In genomic region chr17:32264140-32264799, GRCh38 we compare ENCODE assay signal across 10 cellular contexts. TPM values are rescaled to one million over a fixed set of nuclear protein-coding genes. Genes with fewer than 3 reads are reported as not detected.
DNase-seq lines count a peak whose midpoint lies in the region; ATAC-seq, FAIRE-seq and TF ChIP-seq lines count a peak whose summit lies in the region.
"Had no signal": no experiment of that assay in that cellular context is flagged by ENCODE, and none has a peak within 500 bp of the region (broad histone marks: within the 10 kb centered on the region; RNA-seq: fewer than 3 reads in every experiment).

No MANE protein-coding gene starts in this region.

- H3K4me1 ChIP-seq in H1 (replicated peaks in 1 of 4; ENCODE audit: control insufficient read depth in 3 of 4, insufficient read depth in 4 of 4, low read length in 3 of 4) (peaks cover 7 to 24% (median 16%) of the 10 kb centered on the region in 4 experiments), neuronal stem cell (ENCODE audit: control insufficient read depth in 2 of 2, insufficient read depth in 1 of 2, low read depth in 1 of 2, low read length in 2 of 2) (peaks cover 13 to 22% of the 10 kb centered on the region in 2 donors)

- no peak overlapping the region for H2BK5ac ChIP-seq in H1 (ENCODE audit: low read depth, low read length)
- H2BK5ac ChIP-seq in neuronal stem cell (ENCODE audit: low read length) = no peak overlapping the region

- peaks cover 0 to 32% (median 28%) of the 10 kb centered on the region in 4 experiments; a peak in 5 of 7 replicates for H3K27me3 ChIP-seq in H1 (replicated peaks in 1 of 4; ENCODE audit: control insufficient read depth in 3 of 4, extremely low read depth in 1 of 4, insufficient read depth in 3 of 4, low read length in 3 of 4)
- H3K27me3 ChIP-seq in neuronal stem cell (ENCODE audit: control insufficient read depth in 3 of 3, insufficient read depth in 3 of 3, low read depth in 1 of 3, low read length in 3 of 3) = peaks cover 5 to 74% (median 45%) of the 10 kb centered on the region in 3 experiments

- no peak for TF ChIP-seq POLR2A in H1 (IDR thresholded peaks at IDR 0.05; ENCODE audit: control extremely low read depth in 1 of 2, low read depth in 2 of 2, low read length in 2 of 2)

- H3K23me2 ChIP-seq in H1 (ENCODE audit: low read depth, low read length) = peaks cover 17% of the 10 kb centered on the region; the same call in 1 of the 2 replicates

- H2BK120ac ChIP-seq in H1 (replicated peaks; ENCODE audit: low read depth, low read length) (no peak overlapping the region), neuronal stem cell (ENCODE audit: low read depth, low read length) (no peak overlapping the region)

- H3K9me3 ChIP-seq in H1 (ENCODE audit: insufficient read depth in 2 of 2, low read depth in 1 of 2, low read length in 1 of 2) = no peaks in the 10 kb centered on the region
- no peaks in the 10 kb centered on the region for H3K9me3 ChIP-seq in neuronal stem cell (replicated peaks in 1 of 2; ENCODE audit: control insufficient read depth in 2 of 2, insufficient read depth in 1 of 2, low read depth in 1 of 2, low read length in 2 of 2)

- peaks cover 0 to 7% of the 10 kb centered on the region in 2 experiments; a peak in 1 of 4 replicates for H3K79me2 ChIP-seq in H1 (ENCODE audit: control insufficient read depth in 1 of 2, insufficient read depth in 2 of 2, low read length in 2 of 2)

- H3K14ac ChIP-seq in H1 (ENCODE audit: insufficient read length) (no peak overlapping the region), neuronal stem cell (ENCODE audit: low read length) (no peak overlapping the region)

- WGBS in H1 (ENCODE audit: extremely low coverage in 1 of 2, insufficient coverage in 1 of 2, insufficient read length in 1 of 2, insufficient replicate concordance in 2 of 2, low coverage in 1 of 2, low lambda C conversion rate in 2 of 2, missing lambda C conversion rate in 1 of 2), 2 experiments = 20% methylated on average over 6 of the region's 6 CpGs; no CpG with 5 or more reads in 1 of the 2 experiments
- WGBS in neuronal stem cell (ENCODE audit: extremely low coverage in 2 of 2, insufficient read length in 2 of 2, insufficient replicate concordance in 1 of 2), 2 donors = no CpG with 5 or more reads among the region's 6 CpGs

- H3K4ac ChIP-seq in H1 (replicated peaks; ENCODE audit: insufficient read length, low read depth, low read length) (no peak overlapping the region), neuronal stem cell (ENCODE audit: low read length) (no peak overlapping the region)

- H4K91ac ChIP-seq in H1 (replicated peaks; ENCODE audit: insufficient read length, low read length) = no peak overlapping the region
- H4K91ac ChIP-seq in neuronal stem cell (ENCODE audit: low read depth, low read length, poor library complexity) = no peak overlapping the region

- TF ChIP-seq RAD21 in H1 (IDR thresholded peaks at IDR 0.05 in 1 of 2, conservative IDR thresholded peaks at IDR 0.05 in 1 of 2; ENCODE audit: low read depth in 2 of 2, low read length in 2 of 2) = peak; percentile 5 to 46; a peak in 2 of 4 replicates

- H3K18ac ChIP-seq in H1 (ENCODE audit: extremely low read depth, low read length) (peak overlapping the region; percentile 42; the same call in 1 of the 2 replicates), neuronal stem cell (ENCODE audit: low read length) (peak overlapping the region; percentile 8)

- POLR2A ChIA-PET in H1 (lab: Charles Lee; ENCODE audit: partially characterized antibody) = interaction anchor here (0.7 to 4.5 kb wide), 6 partner anchors 11 to 90 kb away, joined by 3 to 15 read pairs (median 3); no protein-coding TSS in a partner anchor

- FAIRE-seq in H1 (lab: Jason Lieb, UNC) = no peak
- FAIRE-seq: frontal cortex, TTC549 had no signal

- H3K9ac ChIP-seq in H1 (replicated peaks in 1 of 4; ENCODE audit: extremely low read depth in 1 of 4, low read depth in 3 of 4, low read length in 3 of 4) (no peak overlapping the region), neuronal stem cell (ENCODE audit: low read depth, low read length, poor library complexity) (no peak overlapping the region)

- no peak for ATAC-seq in HG03045 (IDR thresholded peaks at IDR 0.05; ENCODE audit: unreplicated experiment)
- no peak for ATAC-seq in HG02642 (IDR thresholded peaks at IDR 0.05; ENCODE audit: poor library complexity, unreplicated experiment)

- H4K20me1 ChIP-seq in H1 (replicated peaks in 1 of 2; ENCODE audit: control insufficient read depth in 1 of 2, insufficient read depth in 2 of 2, low read length in 2 of 2) = peaks cover 0 to 1% of the 10 kb centered on the region in 2 experiments

- no peak overlapping the region for H2BK20ac ChIP-seq in H1 (ENCODE audit: low read length)

- H3K23ac ChIP-seq in H1 (ENCODE audit: insufficient read length) (no peak overlapping the region), neuronal stem cell (ENCODE audit: low read depth, low read length, poor library complexity) (no peak overlapping the region)

- H2AK5ac ChIP-seq in H1 (ENCODE audit: low read depth, low read length) (no peak overlapping the region), neuronal stem cell (ENCODE audit: low read depth, low read length) (no peak overlapping the region)

- peak; percentile 13 for DNase-seq in NCI-H1694 treated with DMSO at 0.1 percent for 48 hours (lab: John Stamatoyannopoulos, UW)
- no peak for DNase-seq in NCI-H1694 (lab: John Stamatoyannopoulos, UW)
- DNase-seq in LNCaP clone FGC (ENCODE audit: low read depth) = no peak
- no peak for DNase-seq in H1 (ENCODE audit: low read depth in 1 of 2, low spot score in 2 of 2)
- DNase-seq in neuronal stem cell (ENCODE audit: low spot score) = no peak
- no peak for DNase-seq in NCI-H2081 (lab: John Stamatoyannopoulos, UW)

- H3K4me2 ChIP-seq in H1 (ENCODE audit: insufficient read depth in 1 of 2, low read depth in 2 of 2, low read length in 2 of 2) (peak overlapping the region; percentile 79 to 91), neuronal stem cell (ENCODE audit: insufficient read depth, low read length, poor library complexity, severe bottlenecking) (no peak overlapping the region)

- H4K5ac ChIP-seq in H1 (ENCODE audit: insufficient read length, low read depth, low read length) = no peak overlapping the region

- H3K27ac ChIP-seq in H1 (ENCODE audit: low read depth, low read length) (no peak overlapping the region), neuronal stem cell (replicated peaks; ENCODE audit: low read length) (no peak overlapping the region)

- 0 out of 2 replicates have a peak, but pooled peaks have one; percentile 23 for TF ChIP-seq CTCF in LNCaP clone FGC (IDR thresholded peaks at IDR 0.05; ENCODE audit: control insufficient read depth, extremely low read depth, insufficient read depth)
- peak in 2 of 3 experiments; percentile 43 to 52; a peak in 2 of 4 replicates for TF ChIP-seq CTCF in H1 (IDR thresholded peaks at IDR 0.05; ENCODE audit: control extremely low read depth in 1 of 3, insufficient read depth in 1 of 3, low read depth in 1 of 3, low read length in 3 of 3)

- no peak for TF ChIP-seq EP300 in H1 (IDR thresholded peaks at IDR 0.05; ENCODE audit: borderline replicate concordance in 1 of 2, low read depth in 2 of 2, low read length in 2 of 2)

- H2BK12ac ChIP-seq in H1 (ENCODE audit: low read depth, low read length) (peak overlapping the region; percentile 83; the same call in 1 of the 2 replicates), neuronal stem cell (ENCODE audit: low read length) (no peak overlapping the region)

- H2AFZ ChIP-seq in H1 (ENCODE audit: low read length) (no peak overlapping the region), neuronal stem cell (ENCODE audit: low read length) (no peak overlapping the region)

- H3K56ac ChIP-seq in H1 (replicated peaks; ENCODE audit: insufficient read length, low read depth, low read length) = no peak overlapping the region

- no peak overlapping the region for H4K8ac ChIP-seq in H1 (ENCODE audit: extremely low read depth, insufficient read depth, low read length)
- H4K8ac ChIP-seq in neuronal stem cell (ENCODE audit: low read depth, low read length) = no peak overlapping the region

- H3K36me3 ChIP-seq in H1 (ENCODE audit: control insufficient read depth in 2 of 4, insufficient read depth in 4 of 4, low read length in 3 of 4) (no peaks in the 10 kb centered on the region), neuronal stem cell (replicated peaks in 1 of 2; ENCODE audit: control insufficient read depth in 2 of 2, insufficient read depth in 2 of 2, low read length in 2 of 2) (no peaks in the 10 kb centered on the region)

- CTCF ChIA-PET in H1 (lab: Charles Lee; ENCODE audit: partially characterized antibody) = interaction anchor here (0.8 to 6.5 kb wide), 16 partner anchors 8 to 180 kb away, joined by 3 to 61 read pairs (median 6); partner anchors contain the start of gene PSMD11

- H3K4me3 ChIP-seq in LNCaP clone FGC (ENCODE audit: low read depth, low read length) (no peak overlapping the region), H1 (ENCODE audit: extremely low read depth in 1 of 4, insufficient read depth in 2 of 4, low read depth in 3 of 4, low read length in 4 of 4) (peak overlapping the region in 2 of 4 experiments; percentile 42 to 59; a peak in 3 of 8 replicates), neuronal stem cell (ENCODE audit: low read length in 2 of 2) (no peak overlapping the region)

- H3K79me1 ChIP-seq in H1 (ENCODE audit: low read depth, low read length) = peaks cover 10% of the 10 kb centered on the region
- H3K79me1 ChIP-seq in neuronal stem cell (ENCODE audit: low read depth, low read length) = no peaks in the 10 kb centered on the region

- H2BK15ac ChIP-seq in H1 (ENCODE audit: low read length) (no peak overlapping the region), neuronal stem cell (ENCODE audit: low read length) (no peak overlapping the region)

TF ChIP-seq in H1, 55 proteins besides CTCF, POLR2A, EP300 and RAD21 (continues in another document):
- no peak for TF ChIP-seq CHD2 (IDR thresholded peaks at IDR 0.05; ENCODE audit: low read length)
- TF ChIP-seq BCL11A (IDR thresholded peaks at IDR 0.05; ENCODE audit: low read depth in 2 of 2, low read length in 2 of 2) = no peak
- no peak for TF ChIP-seq ASH2L (IDR thresholded peaks at IDR 0.05; ENCODE audit: low read length)
- no peak for TF ChIP-seq TEAD4 (IDR thresholded peaks at IDR 0.05; ENCODE audit: low read depth, low read length)
- TF ChIP-seq RFX5 (IDR thresholded peaks at IDR 0.05; ENCODE audit: borderline replicate concordance, low read depth, low read length) = no peak
- TF ChIP-seq RNF2 (IDR thresholded peaks at IDR 0.05; ENCODE audit: borderline replicate concordance, low read depth, low read length, missing control alignments, poor library complexity, severe bottlenecking) = no peak

RNA-seq across cellular contexts. Expression of gene RHBDL3, which starts 1.4 kb away (rescaled TPM):
- total RNA-seq in H1 (2021; fragmentation: NEBNext Ultra II Directional; extraction: Animal tissue kit (Norgen Biotek cat#: 25700)) = 11.8 and 12.2 TPM in 2 replicates
- 9.6 and 15.9 TPM in 2 replicates for polyA plus RNA-seq in H1 (2011; rRNA removed)
- 12.9 TPM for polyA plus RNA-seq in H1 (2011; cell fraction: cytosol; rRNA removed)
- polyA plus RNA-seq in H1 (2011; cell fraction: nucleus; rRNA removed) = 19.8 TPM
- 10.2 to 14.8 TPM (median 13.4 TPM) in 4 replicates for polyA plus RNA-seq in H1 (2012, experiment 1 of 2)
- polyA plus RNA-seq in H1 (2012, experiment 2 of 2) = 8.6 TPM
- 2.7 TPM for polyA plus RNA-seq in H1 (2013, experiment 1 of 2)
- 2.7 TPM for polyA plus RNA-seq in H1 (2013, experiment 2 of 2)
- 15.4 and 19.0 TPM in 2 replicates for polyA minus RNA-seq in H1 (2011; rRNA and poly(A)+ RNA removed)
- polyA minus RNA-seq in H1 (2011; cell fraction: cytosol; rRNA and poly(A)+ RNA removed) = 8.8 TPM
- 12.4 TPM for polyA minus RNA-seq in H1 (2011; cell fraction: nucleus; rRNA and poly(A)+ RNA removed)
- polyA plus RNA-seq in neuronal stem cell (2013, experiment 1 of 2) = 0.82 TPM
- 0.83 TPM for polyA plus RNA-seq in neuronal stem cell (2013, experiment 2 of 2)
